22 cellular contexts compared by ENCODE assay signal in the genomic region with DNA sequence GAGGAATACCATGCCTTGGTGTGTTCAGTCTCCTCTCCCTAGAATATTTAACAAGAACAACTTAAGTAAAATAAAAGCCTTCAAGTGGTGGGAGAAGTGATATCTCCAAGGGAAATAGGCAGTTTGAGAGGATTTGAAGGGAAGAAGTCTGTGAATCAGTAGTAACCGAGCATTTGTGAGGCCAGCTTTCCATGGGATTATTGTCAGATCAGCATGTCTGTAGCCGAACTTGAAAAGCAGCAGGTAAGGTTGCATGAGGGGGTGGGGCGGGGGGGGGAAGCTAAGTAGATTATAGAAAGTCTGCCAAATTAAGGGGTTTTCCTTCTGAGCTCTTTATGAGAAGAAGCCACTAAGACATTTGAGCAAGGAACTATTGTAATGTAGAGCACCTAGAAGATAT.
"Had no signal": no experiment of that assay in that cellular context is flagged by ENCODE, and none has a peak within 500 bp of the region (broad histone marks: within the 10 kb centered on the region; RNA-seq: fewer than 3 reads in every experiment).

No MANE protein-coding gene starts in this region.

- ATAC-seq: gastrocnemius medialis; heart right ventricle; left lobe of liver; naive thymus-derived CD4-positive, alpha-beta T cell; sciatic nerve; stimulated activated naive B cell treated with anti-CD40 and anti-IgM and Interleukin-4, amounts not matched to agents 10 μg/mL and 1 μg/mL and 100 μg/mL, for 72 hours; stimulated activated naive CD8-positive, alpha-beta T cell treated with anti-CD3 and anti-CD28 coated beads, Interleukin-15, amount 100 ng/mL, for 72 hours had no signal

- H3K27ac ChIP-seq: dorsolateral prefrontal cortex, esophagus muscularis mucosa, gastrocnemius medialis, heart right ventricle, ovary, spleen, testis, transverse colon had no signal

- H3K9me3 ChIP-seq: esophagus muscularis mucosa, gastrocnemius medialis, heart right ventricle, ovary, spleen, testis, transverse colon had no signal

- DNase-seq: cortex of kidney; dorsolateral prefrontal cortex; effector CD8-positive, alpha-beta T cell; gastrocnemius medialis; heart right ventricle; hypothalamus; islet precursor cell; mammary epithelial cell; ovary; spleen; stimulated activated CD4-positive, alpha-beta T cell treated with anti-CD3 and anti-CD28 coated beads, Interleukin-15, amount 100 ng/mL, for 24 hours; stimulated activated CD4-positive, alpha-beta T cell treated with anti-CD3 and anti-CD28 coated beads, Interleukin-1b, Interleukin-23, amount 100 ng/mL, for 48 hours; stimulated activated CD4-positive, alpha-beta T cell treated with anti-CD3 and anti-CD28 coated beads, Interleukin-4, amount 100 ng/mL, for 4 hours; stimulated activated naive B cell treated with anti-CD40 and anti-IgM and Interleukin-4, amounts not matched to agents 10 μg/mL and 1 μg/mL and 100 μg/mL, for 72 hours; stimulated activated naive CD8-positive, alpha-beta T cell treated with anti-CD3 and anti-CD28 coated beads, Interleukin-15, amount 100 ng/mL, for 72 hours; testis; transverse colon had no signal

- H3K27me3 ChIP-seq: dorsolateral prefrontal cortex, esophagus muscularis mucosa, gastrocnemius medialis, heart right ventricle, ovary, spleen, testis, transverse colon had no signal

- H3K36me3 ChIP-seq: esophagus muscularis mucosa, gastrocnemius medialis, heart right ventricle, ovary, spleen, transverse colon had no signal

- H3K4me1 ChIP-seq: esophagus muscularis mucosa, gastrocnemius medialis, spleen, testis, transverse colon had no signal

- FAIRE-seq: endometrium had no signal

- H3K4me3 ChIP-seq: dorsolateral prefrontal cortex, esophagus muscularis mucosa, gastrocnemius medialis, heart right ventricle, ovary, spleen, testis, transverse colon had no signal
